ENCODE assay signal across 11 cellular contexts in the genomic region with DNA sequence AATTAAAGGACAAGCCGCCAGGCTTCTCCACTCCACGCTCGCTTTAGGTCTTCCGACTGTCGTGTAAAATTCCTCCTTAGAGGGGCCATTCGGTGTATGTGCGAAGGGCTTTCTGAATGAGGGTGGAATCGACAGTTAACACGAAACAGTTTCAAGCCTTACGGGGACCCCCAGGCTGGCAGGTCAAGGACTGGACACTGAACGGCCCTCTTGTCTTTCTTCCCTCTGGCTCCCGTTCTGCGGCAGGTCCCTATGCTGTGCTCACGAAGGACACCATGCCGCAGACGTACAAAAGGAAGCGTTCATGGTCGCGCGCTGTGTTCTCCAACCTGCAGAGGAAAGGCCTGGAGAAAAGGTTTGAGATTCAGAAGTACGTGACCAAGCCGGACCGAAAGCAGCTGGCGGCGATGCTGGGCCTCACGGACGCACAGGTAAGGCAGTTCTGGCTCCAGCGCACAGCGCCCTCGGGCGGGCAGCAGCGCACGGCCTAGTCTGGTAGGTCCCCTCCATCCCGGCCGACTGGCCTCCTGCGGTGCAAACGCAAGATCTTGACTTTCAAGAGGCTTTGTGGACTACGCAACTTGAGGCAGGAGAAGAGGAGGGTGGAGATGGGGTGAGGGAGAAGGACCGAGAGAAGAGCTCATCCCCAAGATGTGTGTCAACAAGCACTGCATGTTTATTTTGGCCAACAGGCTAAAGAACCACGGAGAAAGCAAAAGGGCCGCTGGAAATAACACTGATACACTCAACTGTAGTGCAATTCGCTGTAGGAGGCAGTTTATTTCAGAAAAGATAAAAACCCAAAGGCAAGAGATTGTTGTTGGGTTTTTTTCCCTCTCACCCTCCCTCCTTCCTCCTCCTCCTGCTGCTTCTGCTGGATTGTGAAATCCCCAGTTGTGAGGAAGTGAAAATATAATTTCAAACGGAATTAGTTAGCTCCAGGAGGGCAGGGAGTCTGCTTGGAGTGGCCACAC. TPM values are rescaled to one million over a fixed set of nuclear protein-coding genes. Genes with fewer than 3 reads are reported as not detected.
DNase-seq lines count a peak whose midpoint lies in the region; ATAC-seq and TF ChIP-seq lines count a peak whose summit lies in the region.
"Had no signal": no experiment of that assay in that cellular context is flagged by ENCODE, and none has a peak within 500 bp of the region (broad histone marks: within the 10 kb centered on the region; RNA-seq: fewer than 3 reads in every experiment).

No MANE protein-coding gene starts in this region.

- H3K4me3 ChIP-seq in WI38 (ENCODE audit: low read depth, low read length), result peak overlapping the region; percentile 79
- no peak overlapping the region for H3K4me3 ChIP-seq in BE2C (ENCODE audit: low read depth, low read length)

- TF ChIP-seq CTCF in WI38 (IDR thresholded peaks at IDR 0.05; ENCODE audit: low read depth, low read length) (no peak), BE2C (IDR thresholded peaks at IDR 0.05; ENCODE audit: low read depth, low read length) (no peak)

- H3K36me3 ChIP-seq in BE2C, result peaks cover 15% of the 10 kb centered on the region

- DNase-seq in GM03348 (ENCODE audit: low spot score), result peak; percentile 41
- peak; percentile 75 for DNase-seq in hepatic stellate cell (ENCODE audit: low spot score)
- peak; percentile 77 for DNase-seq in retina
- DNase-seq in BE2C, result no peak
- DNase-seq in stimulated activated CD8-positive, alpha-beta memory T cell treated with anti-CD3 and anti-CD28 coated beads, Interleukin-4, amount 100 ng/mL, for 48 hours, result no peak
- no peak for DNase-seq in central memory CD4-positive, alpha-beta T cell
- DNase-seq: activated CD4-positive, alpha-beta T cell treated with anti-CD3 and anti-CD28 coated beads for 4 hours; GDM1; NCI-H2171 treated with DMSO at 0.1 percent for 48 hours had no signal

- ATAC-seq in GM18519 (IDR thresholded peaks at IDR 0.05; ENCODE audit: low FRiP score, unreplicated experiment), result no peak

- no peaks in the 10 kb centered on the region for H3K27me3 ChIP-seq in BE2C

- H3K9me3 ChIP-seq in BE2C, result no peaks in the 10 kb centered on the region

- H3K4me1 ChIP-seq in BE2C, result no peaks in the 10 kb centered on the region

RNA-seq across cellular contexts. Expression of a gene that starts 3.0 kb away (rescaled TPM):
- 4.4 TPM for polyA plus RNA-seq in BE2C (2012; ENCODE audit: insufficient read depth, insufficient read length, low read depth)

Comparison
In these comparisons a context has a peak if more than half of its experiments do, and no peak if none do; other contexts are left out.
1. DNase-seq: peak in GM03348 (single experiment), hepatic stellate cell (single experiment) and retina (single experiment); none in BE2C (single experiment), stimulated activated CD8-positive, alpha-beta memory T cell treated with anti-CD3 and anti-CD28 coated beads, Interleukin-4, amount 100 ng/mL, for 48 hours (single experiment) and central memory CD4-positive, alpha-beta T cell (single experiment).